Comparison of ENCODE assay signal across 9 cellular contexts in genomic region chrX:119871245-119871598, GRCh38. TPM values are rescaled to one million over a fixed set of nuclear protein-coding genes. Genes with fewer than 3 reads are reported as not detected.
DNase-seq lines count a peak whose midpoint lies in the region; ATAC-seq and TF ChIP-seq lines count a peak whose summit lies in the region.
"Had no signal": no experiment of that assay in that cellular context is flagged by ENCODE, and none has a peak within 500 bp of the region (broad histone marks: within the 10 kb centered on the region; RNA-seq: fewer than 3 reads in every experiment).

No MANE protein-coding gene starts in this region.

- H3K9me3 Mint-ChIP-seq in activated naive CD4-positive, alpha-beta T cell treated with anti-CD3 and anti-CD28 coated beads, Interleukin-2, amount 50 U/mL, for 24 hours, result no peaks in the 10 kb centered on the region

- H3K27ac Mint-ChIP-seq in activated naive CD4-positive, alpha-beta T cell treated with anti-CD3 and anti-CD28 coated beads, Interleukin-2, amount 50 U/mL, for 24 hours, result peak overlapping the region; percentile 99

- no peaks in the 10 kb centered on the region for H3K27me3 Mint-ChIP-seq in activated naive CD4-positive, alpha-beta T cell treated with anti-CD3 and anti-CD28 coated beads, Interleukin-2, amount 50 U/mL, for 24 hours

- peaks cover 7% of the 10 kb centered on the region for H3K36me3 Mint-ChIP-seq in activated naive CD4-positive, alpha-beta T cell treated with anti-CD3 and anti-CD28 coated beads, Interleukin-2, amount 50 U/mL, for 24 hours

- H3K27ac ChIP-seq in VCaP, result peak overlapping the region; percentile 58

- peak overlapping the region; percentile 99 for H3K4me3 Mint-ChIP-seq in activated naive CD4-positive, alpha-beta T cell treated with anti-CD3 and anti-CD28 coated beads, Interleukin-2, amount 50 U/mL, for 24 hours

- H3K4me1 Mint-ChIP-seq in activated naive CD4-positive, alpha-beta T cell treated with anti-CD3 and anti-CD28 coated beads, Interleukin-2, amount 50 U/mL, for 24 hours, result peaks cover 6% of the 10 kb centered on the region

- no peak for TF ChIP-seq CTCF in VCaP (conservative IDR thresholded peaks at IDR 0.05)

- ATAC-seq in HG03097 (IDR thresholded peaks at IDR 0.05; ENCODE audit: low FRiP score, unreplicated experiment), result peak; percentile 24

- no peak for DNase-seq in activated naive CD4-positive, alpha-beta T cell (lab: John Stamatoyannopoulos, UW)
- DNase-seq in glomerular visceral epithelial cell (ENCODE audit: extremely low spot score) (peak; percentile 13), renal cortical epithelial cell (ENCODE audit: low read depth) (peak; percentile 2), NCI-H748 treated with DMSO at 0.1 percent for 48 hours (lab: John Stamatoyannopoulos, UW) (no peak)
- no peak for DNase-seq in central memory CD4-positive, alpha-beta T cell

RNA-seq across cellular contexts. Expression of gene RNF113A, which starts 0.3 kb away (rescaled TPM):
- 11.1 and 17.0 TPM in 2 replicates for total RNA-seq in renal cortical epithelial cell

RNA-seq across cellular contexts. Expression of gene NDUFA1, which starts 0.4 kb away (rescaled TPM):
- total RNA-seq in renal cortical epithelial cell, result 62.9 and 76.4 TPM in 2 replicates

RNA-seq across cellular contexts. Expression of gene UPF3B, which starts 18.5 kb away (rescaled TPM):
- 1.0 and 3.7 TPM in 2 replicates for total RNA-seq in renal cortical epithelial cell

RNA-seq across cellular contexts. Expression of gene AKAP14, which starts 24.5 kb away (rescaled TPM):
- total RNA-seq in renal cortical epithelial cell, result not detected in 2 replicates
- total RNA-seq: lung microvascular endothelial cell had no signal

Comparison
In these comparisons a context has a peak if more than half of its experiments do, and no peak if none do; other contexts are left out.
1. DNase-seq: peak in glomerular visceral epithelial cell (single experiment) and renal cortical epithelial cell (single experiment); none in activated naive CD4-positive, alpha-beta T cell (0 of 4), central memory CD4-positive, alpha-beta T cell (single experiment) and NCI-H748 treated with DMSO at 0.1 percent for 48 hours (single experiment).